Comparison of ENCODE assay signal across 9 cellular contexts in genomic region chr3:170563712-170564423, GRCh38. TPM values are rescaled to one million over a fixed set of nuclear protein-coding genes. Genes with fewer than 3 reads are reported as not detected.
A peak's percentile ranks its signal among the peaks of the same experiment; 100 is the strongest.
DNase-seq lines count a peak whose midpoint lies in the region; ATAC-seq and TF ChIP-seq lines count a peak whose summit lies in the region.
"Had no signal": no experiment of that assay in that cellular context is flagged by ENCODE, and none has a peak within 500 bp of the region (broad histone marks: within the 10 kb centered on the region; RNA-seq: fewer than 3 reads in every experiment).

No MANE protein-coding gene starts in this region.

- H3K36me3 Mint-ChIP-seq in CD14-positive monocyte: no peaks in the 10 kb centered on the region
- H3K36me3 Mint-ChIP-seq: activated naive CD8-positive, alpha-beta T cell treated with anti-CD3 and anti-CD28 coated beads, Interleukin-2, amount 10 ng/mL, durations not matched to agents 7 days and 5 days had no signal

- ATAC-seq in HG02763 (IDR thresholded peaks at IDR 0.05; ENCODE audit: unreplicated experiment): peak; percentile 80

- in situ Hi-C loops in KBM-7 (cut with MboI; ENCODE audit: low pct_unique_long_range_greater_than_20kb, low sequenced_read_pairs): no loop called here

- peaks cover 4% of the 10 kb centered on the region for H3K4me1 Mint-ChIP-seq in CD14-positive monocyte

- no peak overlapping the region for H3K27ac Mint-ChIP-seq in CD14-positive monocyte
- H3K27ac Mint-ChIP-seq: activated naive CD8-positive, alpha-beta T cell treated with anti-CD3 and anti-CD28 coated beads, Interleukin-2, amount 10 ng/mL, durations not matched to agents 7 days and 5 days had no signal

- H3K4me3 Mint-ChIP-seq in CD14-positive monocyte: peak overlapping the region in 1 of 2 donors; percentile 33
- H3K4me3 Mint-ChIP-seq: activated naive CD8-positive, alpha-beta T cell treated with anti-CD3 and anti-CD28 coated beads, Interleukin-2, amount 10 ng/mL, durations not matched to agents 7 days and 5 days had no signal

- intact Hi-C loops in CD14-positive monocyte (cut with micrococcal nuclease): no loop called here

- H3K27me3 Mint-ChIP-seq in CD14-positive monocyte (ENCODE audit: low read depth in 3 of 3): peaks cover 0 to 5% (median 3%) of the 10 kb centered on the region in 3 donors

- peaks cover 0 to 8% (median 3%) of the 10 kb centered on the region in 7 donors for H3K9me3 Mint-ChIP-seq in CD14-positive monocyte

- peak; percentile 18 for DNase-seq in stimulated activated CD4-positive, alpha-beta T cell treated with anti-CD3 and anti-CD28 coated beads, Interleukin-15, amount 100 ng/mL, for 24 hours
- no peak for DNase-seq in stimulated activated CD4-positive, alpha-beta T cell treated with anti-CD3 and anti-CD28 coated beads, Interleukin-4, amount 100 ng/mL, for 1 hour
- peak; percentile 52 for DNase-seq in NOMO-1 treated with DMSO at 0.1 percent for 48 hours (lab: John Stamatoyannopoulos, UW; ENCODE audit: unreplicated experiment)
- peak; percentile 47 for DNase-seq in hepatic stellate cell (ENCODE audit: low spot score)
- DNase-seq in KBM-7: no peak
- DNase-seq in CD14-positive monocyte (ENCODE audit: low spot score): no peak
- DNase-seq in NCI-H1930 (lab: John Stamatoyannopoulos, UW): no peak
- DNase-seq: activated naive CD8-positive, alpha-beta T cell treated with anti-CD3 and anti-CD28 coated beads, Interleukin-2, amount 10 ng/mL, durations not matched to agents 7 days and 5 days had no signal

- no peak for TF ChIP-seq CTCF in CD14-positive monocyte (IDR thresholded peaks at IDR 0.05)

RNA-seq across cellular contexts. Expression of gene SLC7A14, which starts 22.0 kb away (rescaled TPM):
- not detected for polyA plus RNA-seq in CD14-positive monocyte

Comparison
In these comparisons a context has a peak if more than half of its experiments do, and no peak if none do; other contexts are left out.
1. DNase-seq: peak in stimulated activated CD4-positive, alpha-beta T cell treated with anti-CD3 and anti-CD28 coated beads, Interleukin-15, amount 100 ng/mL, for 24 hours (single experiment), NOMO-1 treated with DMSO at 0.1 percent for 48 hours (single experiment) and hepatic stellate cell (single experiment); none in stimulated activated CD4-positive, alpha-beta T cell treated with anti-CD3 and anti-CD28 coated beads, Interleukin-4, amount 100 ng/mL, for 1 hour (single experiment), KBM-7 (single experiment), CD14-positive monocyte (single experiment) and NCI-H1930 (0 of 2).